In genomic region chr14:22885975-22886374, GRCh38 we compare ENCODE assay signal across 8 cellular contexts. TPM values are rescaled to one million over a fixed set of nuclear protein-coding genes. Genes with fewer than 3 reads are reported as not detected.
DNase-seq lines count a peak whose midpoint lies in the region; ATAC-seq and TF ChIP-seq lines count a peak whose summit lies in the region.
"Had no signal": no experiment of that assay in that cellular context is flagged by ENCODE, and none has a peak within 500 bp of the region (broad histone marks: within the 10 kb centered on the region; RNA-seq: fewer than 3 reads in every experiment).

No MANE protein-coding gene starts in this region.

- H3K27ac ChIP-seq in left lung: no peak overlapping the region

- CTCF ChIA-PET in T-cell (lab: Charles Lee): interaction anchor here (0.6 to 2.0 kb wide), 8 partner anchors 13 to 316 kb away, joined by 3 to 28 read pairs (median 4); partner anchors contain the start of genes LRP10 (in 1 of the 2) and OXA1L (in 1 of the 2)

- H3K36me3 Mint-ChIP-seq in T-cell (no peaks in the 10 kb centered on the region), glutamatergic neuron (ENCODE audit: unreplicated experiment) (peaks cover 8% of the 10 kb centered on the region)

- DNase-seq in H7: peak; percentile 36
- no peak for DNase-seq in T-cell
- DNase-seq in glutamatergic neuron: no peak
- DNase-seq in globus pallidus (ENCODE audit: low spot score): no peak
- no peak for DNase-seq in left lung
- DNase-seq: KG1 had no signal

- peaks cover 28% of the 10 kb centered on the region for H3K27me3 ChIP-seq in H7 (ENCODE audit: control insufficient read depth, insufficient read depth, low read length)
- no peaks in the 10 kb centered on the region for H3K27me3 ChIP-seq in skeletal muscle satellite cell (ENCODE audit: control insufficient read depth, insufficient read depth, low read length)
- peaks cover 0 to 27% of the 10 kb centered on the region in 2 donors for H3K27me3 ChIP-seq in left lung

- H3K4me3 Mint-ChIP-seq in T-cell (peak overlapping the region; percentile 87 to 90 (median 88)), glutamatergic neuron (ENCODE audit: unreplicated experiment) (peak overlapping the region; percentile 99)

- no peaks in the 10 kb centered on the region for H3K27me3 Mint-ChIP-seq in T-cell
- H3K27me3 Mint-ChIP-seq in glutamatergic neuron (ENCODE audit: unreplicated experiment): peaks cover 37% of the 10 kb centered on the region

- H3K9me3 ChIP-seq in skeletal muscle satellite cell (replicated peaks; ENCODE audit: low read length) (no peaks in the 10 kb centered on the region), left lung (no peaks in the 10 kb centered on the region)

- H3K27ac Mint-ChIP-seq in T-cell (peak overlapping the region; percentile 79 to 82), glutamatergic neuron (ENCODE audit: unreplicated experiment) (peak overlapping the region; percentile 95)

- peak overlapping the region; percentile 79 for H3K4me2 ChIP-seq in skeletal muscle satellite cell (ENCODE audit: low read length)

- TF ChIP-seq CTCF in glutamatergic neuron (IDR thresholded peaks at IDR 0.05; ENCODE audit: partially characterized antibody, unreplicated experiment) (no peak), left lung (IDR thresholded peaks at IDR 0.05) (no peak)

- no peak overlapping the region for H3K9ac ChIP-seq in skeletal muscle satellite cell (ENCODE audit: low read depth, low read length)

- ATAC-seq in T-cell (replicated peaks in 1 of 4) (no peak), left lung (no peak), GM21390 (IDR thresholded peaks at IDR 0.05; ENCODE audit: unreplicated experiment) (no peak)

- H3K4me3 ChIP-seq in H7 (ENCODE audit: insufficient read depth, low read depth, low read length): peak overlapping the region; percentile 73
- no peak overlapping the region for H3K4me3 ChIP-seq in skeletal muscle satellite cell (ENCODE audit: low read length)
- H3K4me3 ChIP-seq in left lung: peak overlapping the region in 1 of 2 donors; percentile 49

- intact Hi-C loops in left lung (cut with DNase I): no loop called here

- H3K4me1 ChIP-seq in skeletal muscle satellite cell (ENCODE audit: control insufficient read depth, insufficient read depth, low read length) (peaks cover 16% of the 10 kb centered on the region), left lung (peaks cover 0 to 15% of the 10 kb centered on the region in 2 donors)

- H3K4me1 Mint-ChIP-seq in T-cell: peaks cover 57 to 72% (median 67%) of the 10 kb centered on the region in 3 donors
- H3K4me1 Mint-ChIP-seq in glutamatergic neuron (ENCODE audit: low read depth, unreplicated experiment): peaks cover 61% of the 10 kb centered on the region

- POLR2A ChIA-PET in T-cell (lab: Charles Lee): interaction anchor here in 1 of 2 donors (1.0 kb wide), 1 partner anchor 30 kb away, joined by 3 read pairs; no protein-coding TSS in a partner anchor

- H3K9me3 Mint-ChIP-seq in T-cell: no peaks in the 10 kb centered on the region
- H3K9me3 Mint-ChIP-seq in glutamatergic neuron (ENCODE audit: unreplicated experiment): peaks cover 34% of the 10 kb centered on the region

- H3K36me3 ChIP-seq in H7 (replicated peaks; ENCODE audit: control insufficient read depth, insufficient read depth, low read length): no peaks in the 10 kb centered on the region
- no peaks in the 10 kb centered on the region for H3K36me3 ChIP-seq in skeletal muscle satellite cell (ENCODE audit: insufficient read depth, low read length)
- H3K36me3 ChIP-seq in left lung: no peaks in the 10 kb centered on the region

RNA-seq across cellular contexts. Expression of gene REM2, which starts 3.0 kb away (rescaled TPM):
- 0.33 and 0.73 TPM in 2 replicates for total RNA-seq in H7 (2014; rRNA removed; shearing (Covaris generic))
- total RNA-seq in T-cell (10 to 100 TPM in 1 of 5 donors, 1 to 10 TPM in 4; 4.1 to 10.6 (median 6.2) TPM), glutamatergic neuron (ENCODE audit: unreplicated experiment) (73.2 TPM), left lung (under 1 TPM; 0.29 to 0.73 TPM)
- total RNA-seq in skeletal muscle satellite cell (2012; rRNA removed): 0.22 and 0.25 TPM in 2 replicates

RNA-seq across cellular contexts. Expression of gene LRP10, which starts 14.4 kb away (rescaled TPM):
- 9.5 and 19.3 TPM in 2 replicates for total RNA-seq in H7 (2014; rRNA removed; shearing (Covaris generic))
- 100 to 1,000 TPM in 1 of 5 donors, 10 to 100 TPM in 4; 67.0 to 103 (median 89.9) TPM for total RNA-seq in T-cell
- 15.1 TPM for total RNA-seq in glutamatergic neuron (ENCODE audit: unreplicated experiment)
- 66.2 and 69.0 TPM in 2 replicates for total RNA-seq in skeletal muscle satellite cell (2012; rRNA removed)
- 100 to 1,000 TPM; 141 to 147 TPM for total RNA-seq in left lung

RNA-seq across cellular contexts. Expression of gene RBM23, which starts 33.0 kb away (rescaled TPM):
- total RNA-seq in H7 (2014; rRNA removed; shearing (Covaris generic)): 41.9 and 45.0 TPM in 2 replicates
- total RNA-seq in T-cell: 100 to 1,000 TPM in 1 of 5 donors, 10 to 100 TPM in 4; 88.7 to 102 (median 94.7) TPM
- total RNA-seq in glutamatergic neuron (ENCODE audit: unreplicated experiment): 70.9 TPM
- 29.9 and 48.3 TPM in 2 replicates for total RNA-seq in skeletal muscle satellite cell (2012; rRNA removed)
- 10 to 100 TPM; 64.9 to 81.8 TPM for total RNA-seq in left lung

RNA-seq across cellular contexts. Expression of gene PRMT5, which starts 43.2 kb away (rescaled TPM):
- 86.7 and 114 TPM in 2 replicates for total RNA-seq in H7 (2014; rRNA removed; shearing (Covaris generic))
- total RNA-seq in T-cell (10 to 100 TPM; 17.7 to 45.3 (median 37.5) TPM), glutamatergic neuron (ENCODE audit: unreplicated experiment) (54.6 TPM), left lung (10 to 100 TPM; 48.7 to 73.3 TPM)
- total RNA-seq in skeletal muscle satellite cell (2012; rRNA removed): 89.0 and 97.6 TPM in 2 replicates

RNA-seq across cellular contexts. Expression of gene MMP14, which starts 49.6 kb away (rescaled TPM):
- 54.6 and 79.8 TPM in 2 replicates for total RNA-seq in H7 (2014; rRNA removed; shearing (Covaris generic))
- total RNA-seq in T-cell (1 to 10 TPM; 1.9 to 3.7 (median 2.3) TPM), glutamatergic neuron (ENCODE audit: unreplicated experiment) (162 TPM), left lung (100 to 1,000 TPM; 201 to 225 TPM)
- 260 and 382 TPM in 2 replicates for total RNA-seq in skeletal muscle satellite cell (2012; rRNA removed)
